2 cellular contexts compared by ENCODE assay signal in the genomic region with DNA sequence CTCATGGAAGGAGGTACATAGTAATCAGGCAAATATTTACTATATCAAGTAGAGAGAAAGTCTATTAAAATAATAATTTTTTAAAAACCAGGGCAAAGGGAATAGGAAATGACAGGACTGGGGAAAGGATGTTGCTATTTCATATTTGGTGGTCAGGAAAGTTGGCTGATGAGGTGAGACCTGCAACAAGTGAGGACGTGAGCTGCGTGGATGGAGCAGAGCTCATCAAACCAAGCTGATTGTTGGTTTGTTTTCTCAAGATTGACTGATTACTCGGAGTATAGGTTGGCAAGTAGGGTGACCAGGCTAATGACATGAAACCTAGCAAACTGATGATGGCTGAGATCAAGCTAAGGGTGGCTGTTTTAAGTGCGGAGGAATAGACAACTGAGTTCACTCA.
TF ChIP-seq lines count a peak whose summit lies in the region.

No MANE protein-coding gene starts in this region.

TF ChIP-seq in A549, 52 proteins besides CTCF, POLR2A, EP300 and RAD21 (continued from another document):
- TF ChIP-seq RNF2 (IDR thresholded peaks at IDR 0.05; ENCODE audit: borderline replicate concordance, low read depth) (no peak), FOSB (CRISPR knock-in tag; IDR thresholded peaks at IDR 0.05) (no peak), GATA3 (IDR thresholded peaks at IDR 0.05; ENCODE audit: borderline replicate concordance) (no peak), PHF8 (IDR thresholded peaks at IDR 0.05; ENCODE audit: borderline replicate concordance, low read depth) (no peak), HOXA7 (CRISPR knock-in tag; IDR thresholded peaks at IDR 0.05) (no peak)
- TF ChIP-seq, protein P1, sequence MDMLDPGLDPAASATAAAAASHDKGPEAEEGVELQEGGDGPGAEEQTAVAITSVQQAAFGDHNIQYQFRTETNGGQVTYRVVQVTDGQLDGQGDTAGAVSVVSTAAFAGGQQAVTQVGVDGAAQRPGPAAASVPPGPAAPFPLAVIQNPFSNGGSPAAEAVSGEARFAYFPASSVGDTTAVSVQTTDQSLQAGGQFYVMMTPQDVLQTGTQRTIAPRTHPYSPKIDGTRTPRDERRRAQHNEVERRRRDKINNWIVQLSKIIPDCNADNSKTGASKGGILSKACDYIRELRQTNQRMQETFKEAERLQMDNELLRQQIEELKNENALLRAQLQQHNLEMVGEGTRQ (IDR thresholded peaks at IDR 0.05): no peak

TF ChIP-seq in endothelial cell of umbilical vein, 7 proteins besides CTCF, POLR2A, EP300 and RAD21 (continued from another document):
- TF ChIP-seq JUN (IDR thresholded peaks at IDR 0.05; ENCODE audit: borderline replicate concordance, insufficient read depth, insufficient read length, low read depth) (no peak), MYC (IDR thresholded peaks at IDR 0.05; ENCODE audit: low read depth, low read length) (no peak), POLR2AphosphoS5 (IDR thresholded peaks at IDR 0.05; ENCODE audit: insufficient read depth, low read depth, low read length) (peak; percentile 22)
- TF ChIP-seq, protein P2, sequence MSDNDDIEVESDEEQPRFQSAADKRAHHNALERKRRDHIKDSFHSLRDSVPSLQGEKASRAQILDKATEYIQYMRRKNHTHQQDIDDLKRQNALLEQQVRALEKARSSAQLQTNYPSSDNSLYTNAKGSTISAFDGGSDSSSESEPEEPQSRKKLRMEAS (IDR thresholded peaks at IDR 0.05; ENCODE audit: insufficient read depth, insufficient read length): no peak
